In the genomic region with DNA sequence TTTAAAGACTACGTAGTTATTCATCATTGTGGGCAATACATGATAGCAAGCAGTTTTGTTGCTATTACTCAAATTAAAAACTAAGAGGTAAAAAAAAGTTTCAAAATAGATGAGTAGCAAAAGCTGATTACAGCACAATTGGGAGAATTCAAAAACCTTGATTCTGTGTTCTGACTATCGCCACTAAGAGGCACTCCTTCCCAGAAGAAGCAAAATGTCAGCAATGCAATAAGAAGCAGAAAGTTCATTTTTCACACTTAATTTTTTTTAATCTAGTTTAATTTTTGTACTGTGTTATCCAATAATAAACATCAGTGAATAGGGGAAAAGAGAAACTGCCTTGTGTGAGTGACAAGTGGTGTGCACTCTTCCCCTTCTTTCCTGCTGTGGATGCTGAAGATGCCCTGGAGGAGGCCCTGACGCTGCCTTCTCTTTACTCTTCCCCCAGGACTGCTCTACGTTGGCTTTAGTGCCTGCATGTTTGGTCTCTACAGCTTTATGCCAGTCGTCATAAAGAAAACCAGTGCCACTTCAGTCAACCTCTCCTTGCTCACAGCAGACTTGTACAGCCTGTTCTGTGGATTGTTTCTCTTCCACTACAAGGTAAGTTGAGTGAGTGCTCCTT, we compare ENCODE assay signal across 12 cellular contexts.
A peak's percentile ranks its signal among the peaks of the same experiment; 100 is the strongest.
DNase-seq lines count a peak whose midpoint lies in the region; ATAC-seq and TF ChIP-seq lines count a peak whose summit lies in the region.
"Had no signal": no experiment of that assay in that cellular context is flagged by ENCODE, and none has a peak within 500 bp of the region (broad histone marks: within the 10 kb centered on the region; RNA-seq: fewer than 3 reads in every experiment).

No MANE protein-coding gene starts in this region.

- peaks cover 4% of the 10 kb centered on the region for H3K36me3 Mint-ChIP-seq in glutamatergic neuron (ENCODE audit: unreplicated experiment)

- intact Hi-C loops in tibial artery (cut with DNase I; ENCODE audit: low total_unique reads) = loop anchor here (2.0 kb wide), 2 partner anchors 224 to 266 kb away; no protein-coding TSS in a partner anchor

- no peak overlapping the region for H3K4me3 Mint-ChIP-seq in glutamatergic neuron (ENCODE audit: unreplicated experiment)
- H3K4me3 Mint-ChIP-seq: B cell had no signal

- peak overlapping the region; percentile 39 to 53 for H3K27ac ChIP-seq in tibial artery
- H3K27ac ChIP-seq: neutrophil had no signal

- H3K36me3 ChIP-seq in tibial artery = no peaks in the 10 kb centered on the region
- H3K36me3 ChIP-seq: neutrophil had no signal

- H3K4me1 ChIP-seq in tibial artery = peaks cover 0 to 50% (median 22%) of the 10 kb centered on the region in 4 donors

- DNase-seq in NCI-H1092 treated with DMSO at 0.1 percent for 48 hours (lab: John Stamatoyannopoulos, UW) (peak; percentile 14), NCI-H1092 (lab: John Stamatoyannopoulos, UW) (no peak), glutamatergic neuron (no peak), tibial artery (no peak)
- no peak for DNase-seq in activated CD4-positive, alpha-beta T cell treated with anti-CD3 and anti-CD28 coated beads for 48 hours
- DNase-seq: cortex of kidney; stimulated activated naive CD4-positive, alpha-beta T cell treated with Interleukin-2 at 50 U/mL for 16 hours had no signal

- no peak overlapping the region for H3K27ac Mint-ChIP-seq in glutamatergic neuron (ENCODE audit: unreplicated experiment)
- H3K27ac Mint-ChIP-seq: B cell had no signal

- TF ChIP-seq CTCF in glutamatergic neuron (IDR thresholded peaks at IDR 0.05; ENCODE audit: partially characterized antibody, unreplicated experiment) (peak; percentile 18), tibial artery (IDR thresholded peaks at IDR 0.05) (peak; percentile 59 to 66)

- peak; percentile 63 for ATAC-seq in SK-N-SH treated with all-trans-retinoic acid at 6 μM for 48 hours
- no peak for ATAC-seq in HG02938 (IDR thresholded peaks at IDR 0.05; ENCODE audit: unreplicated experiment)
- no peak for ATAC-seq in GM19455 (IDR thresholded peaks at IDR 0.05; ENCODE audit: unreplicated experiment)

- H3K9me3 Mint-ChIP-seq in glutamatergic neuron (ENCODE audit: unreplicated experiment) = peaks cover 2% of the 10 kb centered on the region

- no peaks in the 10 kb centered on the region for H3K27me3 ChIP-seq in tibial artery
- H3K27me3 ChIP-seq: neutrophil had no signal

- H3K27me3 Mint-ChIP-seq in glutamatergic neuron (ENCODE audit: unreplicated experiment) = no peaks in the 10 kb centered on the region

- peaks cover 10% of the 10 kb centered on the region for H3K4me1 Mint-ChIP-seq in glutamatergic neuron (ENCODE audit: low read depth, unreplicated experiment)
- H3K4me1 Mint-ChIP-seq: B cell had no signal

- H3K9me3 ChIP-seq in tibial artery = no peaks in the 10 kb centered on the region
- H3K9me3 ChIP-seq: neutrophil had no signal

- H3K4me3 ChIP-seq in tibial artery = peak overlapping the region in 1 of 2 donors; percentile 2

TF ChIP-seq in SK-N-SH treated with all-trans-retinoic acid at 6 μM for 48 hours, 23 proteins besides CTCF, POLR2A, EP300 and RAD21:
- TF ChIP-seq TCF4 (CRISPR knock-in tag; IDR thresholded peaks at IDR 0.05; ENCODE audit: borderline replicate concordance) (no peak), ZFP3 (CRISPR knock-in tag; IDR thresholded peaks at IDR 0.05) (no peak), CSDC2 (CRISPR knock-in tag; IDR thresholded peaks at IDR 0.05) (no peak), OSR1 (CRISPR knock-in tag; IDR thresholded peaks at IDR 0.05) (no peak), ZNF8 (CRISPR knock-in tag; IDR thresholded peaks at IDR 0.05) (no peak), ZNF70 (CRISPR knock-in tag; IDR thresholded peaks at IDR 0.05) (no peak), ISL1 (CRISPR knock-in tag; IDR thresholded peaks at IDR 0.05) (no peak), ZC3H10 (CRISPR knock-in tag; IDR thresholded peaks at IDR 0.05) (no peak), ARNTL (CRISPR knock-in tag; IDR thresholded peaks at IDR 0.05; ENCODE audit: borderline replicate concordance, low read depth) (no peak), GLIS3 (CRISPR knock-in tag; IDR thresholded peaks at IDR 0.05) (no peak), ESRRG (CRISPR knock-in tag; IDR thresholded peaks at IDR 0.05) (no peak), ZNF565 (CRISPR knock-in tag; conservative IDR thresholded peaks at IDR 0.05; ENCODE audit: low read depth) (no peak), PPARA (CRISPR knock-in tag; IDR thresholded peaks at IDR 0.05; ENCODE audit: borderline replicate concordance) (no peak), TOX (CRISPR knock-in tag; IDR thresholded peaks at IDR 0.05; ENCODE audit: borderline replicate concordance) (no peak), BACH2 (CRISPR knock-in tag; IDR thresholded peaks at IDR 0.05; ENCODE audit: borderline replicate concordance) (no peak), SNAI2 (CRISPR knock-in tag; IDR thresholded peaks at IDR 0.05) (no peak)
- TF ChIP-seq, protein P1, sequence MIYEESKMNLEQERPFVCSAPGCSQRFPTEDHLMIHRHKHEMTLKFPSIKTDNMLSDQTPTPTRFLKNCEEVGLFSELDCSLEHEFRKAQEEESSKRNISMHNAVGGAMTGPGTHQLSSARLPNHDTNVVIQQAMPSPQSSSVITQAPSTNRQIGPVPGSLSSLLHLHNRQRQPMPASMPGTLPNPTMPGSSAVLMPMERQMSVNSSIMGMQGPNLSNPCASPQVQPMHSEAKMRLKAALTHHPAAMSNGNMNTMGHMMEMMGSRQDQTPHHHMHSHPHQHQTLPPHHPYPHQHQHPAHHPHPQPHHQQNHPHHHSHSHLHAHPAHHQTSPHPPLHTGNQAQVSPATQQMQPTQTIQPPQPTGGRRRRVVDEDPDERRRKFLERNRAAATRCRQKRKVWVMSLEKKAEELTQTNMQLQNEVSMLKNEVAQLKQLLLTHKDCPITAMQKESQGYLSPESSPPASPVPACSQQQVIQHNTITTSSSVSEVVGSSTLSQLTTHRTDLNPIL (CRISPR knock-in tag; IDR thresholded peaks at IDR 0.05; ENCODE audit: low read depth) = no peak
- TF ChIP-seq, protein P2, sequence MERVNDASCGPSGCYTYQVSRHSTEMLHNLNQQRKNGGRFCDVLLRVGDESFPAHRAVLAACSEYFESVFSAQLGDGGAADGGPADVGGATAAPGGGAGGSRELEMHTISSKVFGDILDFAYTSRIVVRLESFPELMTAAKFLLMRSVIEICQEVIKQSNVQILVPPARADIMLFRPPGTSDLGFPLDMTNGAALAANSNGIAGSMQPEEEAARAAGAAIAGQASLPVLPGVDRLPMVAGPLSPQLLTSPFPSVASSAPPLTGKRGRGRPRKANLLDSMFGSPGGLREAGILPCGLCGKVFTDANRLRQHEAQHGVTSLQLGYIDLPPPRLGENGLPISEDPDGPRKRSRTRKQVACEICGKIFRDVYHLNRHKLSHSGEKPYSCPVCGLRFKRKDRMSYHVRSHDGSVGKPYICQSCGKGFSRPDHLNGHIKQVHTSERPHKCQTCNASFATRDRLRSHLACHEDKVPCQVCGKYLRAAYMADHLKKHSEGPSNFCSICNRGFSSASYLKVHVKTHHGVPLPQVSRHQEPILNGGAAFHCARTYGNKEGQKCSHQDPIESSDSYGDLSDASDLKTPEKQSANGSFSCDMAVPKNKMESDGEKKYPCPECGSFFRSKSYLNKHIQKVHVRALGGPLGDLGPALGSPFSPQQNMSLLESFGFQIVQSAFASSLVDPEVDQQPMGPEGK (CRISPR knock-in tag; IDR thresholded peaks at IDR 0.05; ENCODE audit: borderline replicate concordance) = no peak
- TF ChIP-seq, protein P3, sequence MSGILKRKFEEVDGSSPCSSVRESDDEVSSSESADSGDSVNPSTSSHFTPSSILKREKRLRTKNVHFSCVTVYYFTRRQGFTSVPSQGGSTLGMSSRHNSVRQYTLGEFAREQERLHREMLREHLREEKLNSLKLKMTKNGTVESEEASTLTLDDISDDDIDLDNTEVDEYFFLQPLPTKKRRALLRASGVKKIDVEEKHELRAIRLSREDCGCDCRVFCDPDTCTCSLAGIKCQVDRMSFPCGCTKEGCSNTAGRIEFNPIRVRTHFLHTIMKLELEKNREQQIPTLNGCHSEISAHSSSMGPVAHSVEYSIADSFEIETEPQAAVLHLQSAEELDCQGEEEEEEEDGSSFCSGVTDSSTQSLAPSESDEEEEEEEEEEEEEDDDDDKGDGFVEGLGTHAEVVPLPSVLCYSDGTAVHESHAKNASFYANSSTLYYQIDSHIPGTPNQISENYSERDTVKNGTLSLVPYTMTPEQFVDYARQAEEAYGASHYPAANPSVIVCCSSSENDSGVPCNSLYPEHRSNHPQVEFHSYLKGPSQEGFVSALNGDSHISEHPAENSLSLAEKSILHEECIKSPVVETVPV (CRISPR knock-in tag; IDR thresholded peaks at IDR 0.05) = no peak
